In the genomic region with DNA sequence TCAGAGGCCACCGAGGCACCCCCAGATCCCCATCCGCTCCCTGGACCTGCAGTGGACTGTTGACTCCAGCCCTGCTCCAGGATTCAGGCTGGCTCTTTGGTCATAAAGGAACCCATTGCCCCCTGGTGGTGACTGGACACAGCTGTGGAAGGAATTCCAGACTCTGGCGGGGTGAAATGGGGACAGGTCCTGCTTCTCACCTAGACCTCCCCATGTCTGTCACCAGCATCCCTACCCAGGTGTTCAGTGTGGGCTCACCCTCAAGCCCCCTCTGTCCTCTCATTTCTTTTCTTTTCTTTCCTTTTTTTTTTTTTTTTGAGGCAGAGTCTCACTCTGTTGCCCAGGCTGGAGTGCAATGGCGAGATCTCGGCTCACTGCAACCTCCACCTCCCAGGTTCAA, we compare ENCODE assay signal across 8 cellular contexts. TPM values are rescaled to one million over a fixed set of nuclear protein-coding genes. Genes with fewer than 3 reads are reported as not detected.
DNase-seq lines count a peak whose midpoint lies in the region; ATAC-seq and TF ChIP-seq lines count a peak whose summit lies in the region.

No MANE protein-coding gene starts in this region.

- DNase-seq in DMS114 treated with DMSO at 0.1 percent for 48 hours (lab: John Stamatoyannopoulos, UW; ENCODE audit: unreplicated experiment) (peak; percentile 52), SHP77 (lab: John Stamatoyannopoulos, UW) (peak; percentile 78 to 83), osteocyte (ENCODE audit: extremely low spot score, unreplicated experiment) (peak; percentile 90), foreskin melanocyte (no peak)
- peak; percentile 78 for DNase-seq in activated naive CD4-positive, alpha-beta T cell treated with anti-CD3 and anti-CD28 coated beads, Interleukin-2, amount 10 ng/mL, durations not matched to agents 7 days and 5 days

- peaks cover 35% of the 10 kb centered on the region for H3K27me3 Mint-ChIP-seq in activated naive CD4-positive, alpha-beta T cell treated with anti-CD3 and anti-CD28 coated beads, Interleukin-2, amount 10 ng/mL, durations not matched to agents 7 days and 5 days
- H3K27me3 Mint-ChIP-seq in osteocyte (ENCODE audit: unreplicated experiment): no peaks in the 10 kb centered on the region

- H3K9me3 Mint-ChIP-seq in activated naive CD4-positive, alpha-beta T cell treated with anti-CD3 and anti-CD28 coated beads, Interleukin-2, amount 10 ng/mL, durations not matched to agents 7 days and 5 days: no peaks in the 10 kb centered on the region
- no peaks in the 10 kb centered on the region for H3K9me3 Mint-ChIP-seq in osteocyte (ENCODE audit: unreplicated experiment)

- H3K9me3 ChIP-seq in gastroesophageal sphincter: no peaks in the 10 kb centered on the region

- peaks cover 20% of the 10 kb centered on the region for H3K4me1 Mint-ChIP-seq in activated naive CD4-positive, alpha-beta T cell treated with anti-CD3 and anti-CD28 coated beads, Interleukin-2, amount 10 ng/mL, durations not matched to agents 7 days and 5 days
- peaks cover 32% of the 10 kb centered on the region for H3K4me1 Mint-ChIP-seq in osteocyte (ENCODE audit: unreplicated experiment)

- no peak overlapping the region for H3K27ac ChIP-seq in gastroesophageal sphincter

- TF ChIP-seq EP300 in gastroesophageal sphincter (IDR thresholded peaks at IDR 0.05): no peak

- no peak overlapping the region for H3K4me3 Mint-ChIP-seq in activated naive CD4-positive, alpha-beta T cell treated with anti-CD3 and anti-CD28 coated beads, Interleukin-2, amount 10 ng/mL, durations not matched to agents 7 days and 5 days
- H3K4me3 Mint-ChIP-seq in osteocyte (ENCODE audit: unreplicated experiment): no peak overlapping the region

- no peaks in the 10 kb centered on the region for H3K36me3 ChIP-seq in gastroesophageal sphincter

- peaks cover 0 to 35% (median 0%) of the 10 kb centered on the region in 3 donors for H3K4me1 ChIP-seq in gastroesophageal sphincter

- CTCF ChIA-PET in activated naive CD4-positive, alpha-beta T cell treated with anti-CD3 and anti-CD28 coated beads, Interleukin-2, amount 10 ng/mL, durations not matched to agents 7 days and 5 days (lab: Charles Lee): interaction anchor here (1.1 to 3.1 kb wide), 7 partner anchors 9 to 85 kb away, joined by 3 to 26 read pairs (median 5); no protein-coding TSS in a partner anchor

- H3K27ac Mint-ChIP-seq in activated naive CD4-positive, alpha-beta T cell treated with anti-CD3 and anti-CD28 coated beads, Interleukin-2, amount 10 ng/mL, durations not matched to agents 7 days and 5 days: no peak overlapping the region
- H3K27ac Mint-ChIP-seq in osteocyte (ENCODE audit: unreplicated experiment): peak overlapping the region; percentile 27

- H3K27me3 ChIP-seq in gastroesophageal sphincter: no peaks in the 10 kb centered on the region

- no peak overlapping the region for H3K4me3 ChIP-seq in gastroesophageal sphincter

- ATAC-seq in gastroesophageal sphincter (peak; percentile 72), HG03432 (IDR thresholded peaks at IDR 0.05; ENCODE audit: unreplicated experiment) (no peak)

- peak; percentile 86 for TF ChIP-seq CTCF in LNCAP (IDR thresholded peaks at IDR 0.05)
- peak; percentile 64 to 97 (median 92) for TF ChIP-seq CTCF in gastroesophageal sphincter (IDR thresholded peaks at IDR 0.05)
- TF ChIP-seq CTCF in osteocyte (IDR thresholded peaks at IDR 0.05): peak; percentile 88

- TF ChIP-seq POLR2A in gastroesophageal sphincter (IDR thresholded peaks at IDR 0.05): no peak

- WGBS in gastroesophageal sphincter (ENCODE audit: low coverage in 1 of 2), 2 donors: 31 to 51% methylated on average over 3 to 4 of the region's 5 CpGs

- peaks cover 5% of the 10 kb centered on the region for H3K36me3 Mint-ChIP-seq in activated naive CD4-positive, alpha-beta T cell treated with anti-CD3 and anti-CD28 coated beads, Interleukin-2, amount 10 ng/mL, durations not matched to agents 7 days and 5 days
- no peaks in the 10 kb centered on the region for H3K36me3 Mint-ChIP-seq in osteocyte (ENCODE audit: unreplicated experiment)

RNA-seq across cellular contexts. Expression of a gene that starts 25.5 kb away (rescaled TPM):
- total RNA-seq in gastroesophageal sphincter: 10 to 100 TPM; 25.7 to 47.0 (median 33.1) TPM
- 44.9 and 46.5 TPM in 2 replicates for total RNA-seq in osteocyte
